ENCODE assay signal across 8 cellular contexts in the genomic region with DNA sequence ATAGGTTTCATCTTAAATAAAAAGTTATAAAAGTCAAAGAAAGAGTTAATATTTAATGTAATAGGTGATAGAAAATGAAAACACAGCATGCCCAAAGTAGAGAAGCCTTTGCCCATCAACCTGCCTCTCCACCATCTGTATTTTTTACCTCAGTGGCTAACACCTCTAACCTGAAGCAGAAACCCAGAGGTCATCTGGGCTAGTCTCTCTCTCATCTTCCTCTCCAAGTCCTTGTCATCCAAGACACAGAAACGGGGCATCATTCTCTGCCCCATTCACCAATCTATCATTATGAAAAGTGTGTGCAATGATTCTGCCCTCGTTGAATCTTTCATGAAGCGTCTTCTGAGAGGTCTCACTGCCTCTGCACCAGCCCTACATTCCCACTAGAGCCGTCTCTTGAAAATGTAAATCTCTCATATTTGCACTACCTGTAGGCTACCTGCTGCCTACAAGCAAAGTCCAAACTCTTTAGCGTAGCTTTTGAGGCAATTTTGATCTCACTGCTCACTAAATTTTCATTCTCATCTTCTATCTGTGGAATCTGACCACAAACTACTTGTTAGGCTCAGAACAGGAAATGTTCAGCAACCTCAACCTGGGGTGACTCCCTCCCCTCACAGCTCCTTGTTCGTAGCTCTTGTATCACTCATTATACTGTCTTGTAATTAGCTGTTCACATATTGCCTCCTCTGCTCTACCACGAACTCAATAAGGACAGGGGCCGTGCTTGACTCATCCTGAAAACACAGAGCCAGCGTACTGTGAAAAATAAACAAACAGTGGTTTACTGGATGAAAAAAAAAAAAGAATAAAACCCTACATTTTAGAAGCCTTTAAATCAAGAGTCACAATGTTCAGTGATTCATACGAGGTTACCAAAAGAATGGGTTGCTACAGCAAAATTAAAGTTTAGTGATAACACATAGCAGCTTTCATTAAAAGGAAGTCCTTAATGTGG.
DNase-seq lines count a peak whose midpoint lies in the region; ATAC-seq and TF ChIP-seq lines count a peak whose summit lies in the region.

No MANE protein-coding gene starts in this region.

- peaks cover 2% of the 10 kb centered on the region for H3K36me3 Mint-ChIP-seq in activated T-helper 1 cell treated with anti-CD3 and anti-CD28 coated beads, Interleukin-12 subunit alpha, Interleukin-12 subunit beta, Interleukin-2, Interleukin-4 antibody, amounts not matched to agents 30 ng/mL and 10 ng/mL and 1 ng/mL, durations not matched to agents 14 hours and 24 hours and 36 hours (ENCODE audit: low read depth)

- no peak for TF ChIP-seq CTCF in dorsolateral prefrontal cortex (IDR thresholded peaks at IDR 0.05 in 54 of 56, conservative IDR thresholded peaks at IDR 0.05 in 2 of 56; ENCODE audit: low read depth in 1 of 56, partially characterized antibody in 56 of 56)

- intact Hi-C loops in activated T-helper 1 cell treated with anti-CD3 and anti-CD28 coated beads, Interleukin-12 subunit alpha, Interleukin-12 subunit beta, Interleukin-2, Interleukin-4 antibody, amounts not matched to agents 30 ng/mL and 10 ng/mL and 1 ng/mL, durations not matched to agents 14 hours and 24 hours and 36 hours (cut with micrococcal nuclease) = loop anchor here (1.0 to 2.0 kb wide), 6 partner anchors 151 to 462 kb away; a partner anchor contains a TSS
- intact Hi-C loops in dorsolateral prefrontal cortex (cut with DNase I) = no loop called here

- ATAC-seq in HG03469 (IDR thresholded peaks at IDR 0.05; ENCODE audit: unreplicated experiment) = peak; percentile 96

- H3K9me3 Mint-ChIP-seq in activated T-helper 1 cell treated with anti-CD3 and anti-CD28 coated beads, Interleukin-12 subunit alpha, Interleukin-12 subunit beta, Interleukin-2, Interleukin-4 antibody, amounts not matched to agents 30 ng/mL and 10 ng/mL and 1 ng/mL, durations not matched to agents 14 hours and 24 hours and 36 hours = peaks cover 6% of the 10 kb centered on the region

- H3K4me1 Mint-ChIP-seq in activated T-helper 1 cell treated with anti-CD3 and anti-CD28 coated beads, Interleukin-12 subunit alpha, Interleukin-12 subunit beta, Interleukin-2, Interleukin-4 antibody, amounts not matched to agents 30 ng/mL and 10 ng/mL and 1 ng/mL, durations not matched to agents 14 hours and 24 hours and 36 hours (ENCODE audit: low read depth) = peaks cover 23% of the 10 kb centered on the region

- DNase-seq in activated CD4-positive, alpha-beta T cell treated with anti-CD3 and anti-CD28 coated beads for 24 hours (ENCODE audit: low read depth in 2 of 2) = peak; percentile 11 to 16
- no peak for DNase-seq in activated CD4-positive, alpha-beta T cell treated with anti-CD3 and anti-CD28 coated beads for 1 hour
- DNase-seq in activated T-helper 1 cell treated with anti-CD3 and anti-CD28 coated beads, Interleukin-12 subunit alpha, Interleukin-12 subunit beta, Interleukin-2, Interleukin-4 antibody, amounts not matched to agents 30 ng/mL and 10 ng/mL and 1 ng/mL, durations not matched to agents 14 hours and 24 hours and 36 hours (ENCODE audit: low spot score) = peak; percentile 66
- peak; percentile 1 to 4 for DNase-seq in stimulated activated CD4-positive, alpha-beta T cell treated with anti-CD3 and anti-CD28 coated beads, Interleukin-1b, Interleukin-23, amount 100 ng/mL, for 1 hour (ENCODE audit: low read depth in 2 of 2)
- no peak for DNase-seq in DMS 273 (lab: John Stamatoyannopoulos, UW; ENCODE audit: unreplicated experiment)
- no peak for DNase-seq in dorsolateral prefrontal cortex
- DNase-seq in UCSD-AML1 (lab: John Stamatoyannopoulos, UW; ENCODE audit: unreplicated experiment) = no peak

- no peaks in the 10 kb centered on the region for H3K27me3 ChIP-seq in dorsolateral prefrontal cortex

- H3K27ac Mint-ChIP-seq in activated T-helper 1 cell treated with anti-CD3 and anti-CD28 coated beads, Interleukin-12 subunit alpha, Interleukin-12 subunit beta, Interleukin-2, Interleukin-4 antibody, amounts not matched to agents 30 ng/mL and 10 ng/mL and 1 ng/mL, durations not matched to agents 14 hours and 24 hours and 36 hours = peak overlapping the region; percentile 49

- no peak overlapping the region for H3K4me3 ChIP-seq in dorsolateral prefrontal cortex

- peaks cover 9% of the 10 kb centered on the region for H3K27me3 Mint-ChIP-seq in activated T-helper 1 cell treated with anti-CD3 and anti-CD28 coated beads, Interleukin-12 subunit alpha, Interleukin-12 subunit beta, Interleukin-2, Interleukin-4 antibody, amounts not matched to agents 30 ng/mL and 10 ng/mL and 1 ng/mL, durations not matched to agents 14 hours and 24 hours and 36 hours (ENCODE audit: insufficient read depth)

- peak overlapping the region; percentile 47 for H3K4me3 Mint-ChIP-seq in activated T-helper 1 cell treated with anti-CD3 and anti-CD28 coated beads, Interleukin-12 subunit alpha, Interleukin-12 subunit beta, Interleukin-2, Interleukin-4 antibody, amounts not matched to agents 30 ng/mL and 10 ng/mL and 1 ng/mL, durations not matched to agents 14 hours and 24 hours and 36 hours

- no peak overlapping the region for H3K27ac ChIP-seq in dorsolateral prefrontal cortex

Comparison
In these comparisons a context has a peak if more than half of its experiments do, and no peak if none do; other contexts are left out.
1. DNase-seq: peak in activated CD4-positive, alpha-beta T cell treated with anti-CD3 and anti-CD28 coated beads for 24 hours (2 of 2), activated T-helper 1 cell treated with anti-CD3 and anti-CD28 coated beads, Interleukin-12 subunit alpha, Interleukin-12 subunit beta, Interleukin-2, Interleukin-4 antibody, amounts not matched to agents 30 ng/mL and 10 ng/mL and 1 ng/mL, durations not matched to agents 14 hours and 24 hours and 36 hours (single experiment) and stimulated activated CD4-positive, alpha-beta T cell treated with anti-CD3 and anti-CD28 coated beads, Interleukin-1b, Interleukin-23, amount 100 ng/mL, for 1 hour (2 of 2); none in activated CD4-positive, alpha-beta T cell treated with anti-CD3 and anti-CD28 coated beads for 1 hour (single experiment), DMS 273 (single experiment), dorsolateral prefrontal cortex (0 of 10) and UCSD-AML1 (single experiment).